Comparison of ENCODE assay signal across 14 cellular contexts in genomic region chr2:16763493-16763899, GRCh38.
DNase-seq lines count a peak whose midpoint lies in the region; ATAC-seq, FAIRE-seq and TF ChIP-seq lines count a peak whose summit lies in the region.
"Had no signal": no experiment of that assay in that cellular context is flagged by ENCODE, and none has a peak within 500 bp of the region (broad histone marks: within the 10 kb centered on the region; RNA-seq: fewer than 3 reads in every experiment).

No MANE protein-coding gene starts in this region.

- TF ChIP-seq RAD21 in K562 (CRISPR knock-in tag; conservative IDR thresholded peaks at IDR 0.05 in 1 of 2, IDR thresholded peaks at IDR 0.05 in 1 of 2): no peak

- no peak for TF ChIP-seq CTCF in Caco-2 (IDR thresholded peaks at IDR 0.05; ENCODE audit: insufficient read depth in 1 of 2, low read depth in 1 of 2, low read length in 1 of 2, severe bottlenecking in 1 of 2, unreplicated experiment in 1 of 2)
- no peak for TF ChIP-seq CTCF in K562 (IDR thresholded peaks at IDR 0.05 in 2 of 3, conservative IDR thresholded peaks at IDR 0.05 in 1 of 3; ENCODE audit: insufficient read depth in 2 of 3, low read depth in 1 of 3, low read length in 3 of 3)

- DNase-seq in Caco-2: peak; percentile 59 to 77
- DNase-seq in NCI-H226: peak; percentile 26
- DNase-seq in K562 (ENCODE audit: extremely low read depth in 1 of 4, low spot score in 3 of 4): no peak
- DNase-seq in naive thymus-derived CD4-positive, alpha-beta T cell: no peak
- no peak for DNase-seq in NK-92 (lab: John Stamatoyannopoulos, UW; ENCODE audit: unreplicated experiment)
- DNase-seq in effector memory CD8-positive, alpha-beta T cell: no peak
- DNase-seq in effector memory CD4-positive, alpha-beta T cell: no peak
- DNase-seq: activated CD8-positive, alpha-beta memory T cell treated with anti-CD3 and anti-CD28 coated beads, Interleukin-2, amount 50 U/mL, for 4 hours; activated naive CD4-positive, alpha-beta T cell treated with Interleukin-2 at 50 U/mL for 16 hours; NCI-H1092 treated with DMSO at 0.1 percent for 48 hours; NCI-H2171; stimulated activated CD4-positive, alpha-beta T cell treated with anti-CD3 and anti-CD28 coated beads, Interleukin-4, amount 100 ng/mL, for 4 hours had no signal

- H3K36me3 ChIP-seq in Caco-2 (ENCODE audit: control insufficient read depth, insufficient read depth, low read length): no peaks in the 10 kb centered on the region
- no peaks in the 10 kb centered on the region for H3K36me3 ChIP-seq in K562 (ENCODE audit: control insufficient read depth, insufficient read depth, low read length)
- no peaks in the 10 kb centered on the region for H3K36me3 ChIP-seq in naive thymus-derived CD4-positive, alpha-beta T cell (ENCODE audit: control insufficient read depth in 2 of 3, insufficient read depth in 3 of 3, low read length in 3 of 3)
- H3K36me3 ChIP-seq in effector memory CD4-positive, alpha-beta T cell (ENCODE audit: control insufficient read depth, insufficient read depth, low read length): no peaks in the 10 kb centered on the region

- WGBS in K562 (ENCODE audit: insufficient coverage, low coverage, missing lambda C conversion rate): 0% methylated on average over 4 of the region's 4 CpGs

- no peak overlapping the region for H3K9ac ChIP-seq in K562 (ENCODE audit: insufficient read depth in 1 of 2, low read depth in 2 of 2, low read length in 2 of 2)

- peaks cover 12% of the 10 kb centered on the region for H3K4me1 ChIP-seq in Caco-2
- peaks cover 0 to 6% of the 10 kb centered on the region in 2 experiments; a peak in 2 of 5 replicates for H3K4me1 ChIP-seq in K562 (replicated peaks in 1 of 2; ENCODE audit: control insufficient read depth in 2 of 2, insufficient read depth in 2 of 2, low read length in 2 of 2)
- no peaks in the 10 kb centered on the region for H3K4me1 ChIP-seq in naive thymus-derived CD4-positive, alpha-beta T cell (ENCODE audit: control insufficient read depth in 2 of 2, insufficient read depth in 2 of 2, low read length in 2 of 2)
- H3K4me1 ChIP-seq in effector memory CD4-positive, alpha-beta T cell (ENCODE audit: control insufficient read depth, insufficient read depth, low read length, poor library complexity, severe bottlenecking): no peaks in the 10 kb centered on the region

- H3K9me3 ChIP-seq in Caco-2: no peaks in the 10 kb centered on the region
- 0 out of 2 replicates have a peak, but pooled peaks cover 2% of the 10 kb centered on the region for H3K9me3 ChIP-seq in K562 (replicated peaks; ENCODE audit: control insufficient read depth, insufficient read depth, low read depth, low read length)
- H3K9me3 ChIP-seq in naive thymus-derived CD4-positive, alpha-beta T cell (ENCODE audit: control insufficient read depth in 2 of 3, low read length in 3 of 3): no peaks in the 10 kb centered on the region
- no peaks in the 10 kb centered on the region for H3K9me3 ChIP-seq in effector memory CD4-positive, alpha-beta T cell (ENCODE audit: control insufficient read depth, low read length)

- intact Hi-C loops in Caco-2 (cut with micrococcal nuclease; ENCODE audit: unreplicated experiment) (no loop called here), K562 (cut with micrococcal nuclease) (no loop called here)
- intact Hi-C loops in naive thymus-derived CD4-positive, alpha-beta T cell (cut with micrococcal nuclease): no loop called here

- FAIRE-seq in K562 (lab: Jason Lieb, UNC): no peak

- no peak overlapping the region for H3K27ac ChIP-seq in K562 (ENCODE audit: extremely low read depth, low read depth, low read length)
- H3K27ac ChIP-seq in naive thymus-derived CD4-positive, alpha-beta T cell (ENCODE audit: low read depth, low read length): no peak overlapping the region
- H3K27ac ChIP-seq in effector memory CD4-positive, alpha-beta T cell (ENCODE audit: insufficient read depth, low read length, poor library complexity, severe bottlenecking): no peak overlapping the region

- H3K27me3 ChIP-seq in Caco-2 (replicated peaks; ENCODE audit: control insufficient read depth, insufficient read depth, low read length) (no peaks in the 10 kb centered on the region), K562 (ENCODE audit: control insufficient read depth in 2 of 2, insufficient read depth in 2 of 2, low read length in 2 of 2) (peaks cover 3 to 6% of the 10 kb centered on the region in 2 experiments; a peak in 2 of 5 replicates)
- H3K27me3 ChIP-seq in naive thymus-derived CD4-positive, alpha-beta T cell (ENCODE audit: control insufficient read depth in 2 of 2, insufficient read depth in 2 of 2, low read length in 2 of 2): no peaks in the 10 kb centered on the region
- H3K27me3 ChIP-seq in effector memory CD4-positive, alpha-beta T cell (replicated peaks; ENCODE audit: control insufficient read depth, insufficient read depth, low read length, poor library complexity, severe bottlenecking): no peaks in the 10 kb centered on the region

- TF ChIP-seq EP300 in K562 (IDR thresholded peaks at IDR 0.05; ENCODE audit: low read length): no peak

- CTCF ChIA-PET in Caco-2 (lab: Charles Lee): interaction anchor here (1.2 kb wide), 1 partner anchor 150 kb away, joined by 4 read pairs; no protein-coding TSS in a partner anchor
- CTCF ChIA-PET in K562 (lab: Yijun Ruan, JAX; ENCODE audit: low intra/inter-chr PET ratio): no interaction called here
- CTCF ChIA-PET in naive thymus-derived CD4-positive, alpha-beta T cell (lab: Charles Lee): no interaction called here

- in situ Hi-C loops in K562 (cut with MboI): loop anchor here (25.0 kb wide), 1 partner anchor 826 kb away; the partner anchor contains the start of gene MYCN

- H3K4me3 Mint-ChIP-seq in Caco-2 (ENCODE audit: unreplicated experiment): peak overlapping the region; percentile 29
- no peak overlapping the region for H3K4me3 Mint-ChIP-seq in naive thymus-derived CD4-positive, alpha-beta T cell
- no peak overlapping the region for H3K4me3 Mint-ChIP-seq in effector memory CD8-positive, alpha-beta T cell
- H3K4me3 Mint-ChIP-seq: neural crest cell had no signal

- TF ChIP-seq POLR2A in K562 (conservative IDR thresholded peaks at IDR 0.05): no peak

- ATAC-seq in K562: no peak
- ATAC-seq in naive thymus-derived CD4-positive, alpha-beta T cell: peak; percentile 36
- no peak for ATAC-seq in GM21390 (IDR thresholded peaks at IDR 0.05; ENCODE audit: unreplicated experiment)
- no peak for ATAC-seq in effector memory CD8-positive, alpha-beta T cell (replicated peaks)

- no peaks in the 10 kb centered on the region for H4K20me1 ChIP-seq in K562 (replicated peaks; ENCODE audit: control insufficient read depth, insufficient read depth, low read length)

- H3K79me2 ChIP-seq in K562 (ENCODE audit: control insufficient read depth, insufficient read depth, low read length): no peaks in the 10 kb centered on the region

- H3K27ac Mint-ChIP-seq in Caco-2 (ENCODE audit: unreplicated experiment): peak overlapping the region; percentile 60
- no peak overlapping the region for H3K27ac Mint-ChIP-seq in naive thymus-derived CD4-positive, alpha-beta T cell
- H3K27ac Mint-ChIP-seq in effector memory CD8-positive, alpha-beta T cell: no peak overlapping the region

- POLR2A ChIA-PET in Caco-2 (lab: Charles Lee): no interaction called here
- POLR2A ChIA-PET in K562 (lab: Yijun Ruan, JAX): interaction anchor here (0.8 to 1.0 kb wide), 2 partner anchors 13 to 28 kb away, joined by 3 to 5 read pairs; no protein-coding TSS in a partner anchor
- POLR2A ChIA-PET in naive thymus-derived CD4-positive, alpha-beta T cell (lab: Charles Lee): no interaction called here

- H3K36me3 Mint-ChIP-seq in Caco-2 (ENCODE audit: insufficient read depth, unreplicated experiment): peaks cover 4% of the 10 kb centered on the region
- H3K36me3 Mint-ChIP-seq in naive thymus-derived CD4-positive, alpha-beta T cell: no peaks in the 10 kb centered on the region
- no peaks in the 10 kb centered on the region for H3K36me3 Mint-ChIP-seq in effector memory CD8-positive, alpha-beta T cell (ENCODE audit: insufficient read depth)

- H3K4me3 ChIP-seq in Caco-2 (ENCODE audit: low read depth, low read length) (no peak overlapping the region), K562 (no peak overlapping the region)
- no peak overlapping the region for H3K4me3 ChIP-seq in naive thymus-derived CD4-positive, alpha-beta T cell (ENCODE audit: low read length)
- no peak overlapping the region for H3K4me3 ChIP-seq in effector memory CD4-positive, alpha-beta T cell (ENCODE audit: insufficient read depth, low read depth, low read length, poor library complexity, severe bottlenecking)

- H3K4me2 ChIP-seq in K562 (ENCODE audit: insufficient read depth, low read length): no peak overlapping the region

- peaks cover 15% of the 10 kb centered on the region for H3K4me1 Mint-ChIP-seq in Caco-2 (ENCODE audit: low read depth, unreplicated experiment)
- H3K4me1 Mint-ChIP-seq in naive thymus-derived CD4-positive, alpha-beta T cell: peaks cover 0 to 2% (median 0%) of the 10 kb centered on the region in 7 donors
- H3K4me1 Mint-ChIP-seq in effector memory CD8-positive, alpha-beta T cell (ENCODE audit: low read depth in 2 of 2): peaks cover 0 to 4% of the 10 kb centered on the region in 2 donors
- H3K4me1 Mint-ChIP-seq: neural crest cell had no signal

- H3K27me3 Mint-ChIP-seq in Caco-2 (ENCODE audit: insufficient read depth, unreplicated experiment): peaks cover 3% of the 10 kb centered on the region
- H3K27me3 Mint-ChIP-seq in naive thymus-derived CD4-positive, alpha-beta T cell: peaks cover 5 to 16% (median 10%) of the 10 kb centered on the region in 5 donors
- peaks cover 0 to 10% of the 10 kb centered on the region in 2 donors for H3K27me3 Mint-ChIP-seq in effector memory CD8-positive, alpha-beta T cell

- no TSS peak for BruUV-seq in Caco-2 (replicated peaks; lab: Mats Ljungman, UMichigan)
- BruUV-seq in K562 (replicated peaks; lab: Mats Ljungman, UMichigan): no TSS peak

- no peak overlapping the region for H2AFZ ChIP-seq in K562 (ENCODE audit: low read depth, low read length)

- H3K9me1 ChIP-seq in K562 (ENCODE audit: control insufficient read depth, insufficient read depth, low read length): no peaks in the 10 kb centered on the region

- no peaks in the 10 kb centered on the region for H3K9me3 Mint-ChIP-seq in Caco-2 (ENCODE audit: unreplicated experiment)
- peaks cover 0 to 7% (median 0%) of the 10 kb centered on the region in 11 donors for H3K9me3 Mint-ChIP-seq in naive thymus-derived CD4-positive, alpha-beta T cell
- H3K9me3 Mint-ChIP-seq in effector memory CD8-positive, alpha-beta T cell: no peaks in the 10 kb centered on the region
- H3K9me3 Mint-ChIP-seq: neural crest cell had no signal

TF ChIP-seq in K562, 482 proteins besides CTCF, POLR2A, EP300 and RAD21:
- no peak for TF ChIP-seq HMGN3 (IDR thresholded peaks at IDR 0.05; ENCODE audit: borderline replicate concordance, extremely low read depth, insufficient read length, low read depth, low read length)
- no peak for TF ChIP-seq ZNF184 (CRISPR knock-in tag; IDR thresholded peaks at IDR 0.05)
- TF ChIP-seq CEBPB (tag; IDR thresholded peaks at IDR 0.05): peak; percentile 67; the same call in 1 of the 2 replicates
- TF ChIP-seq CEBPG (CRISPR knock-in tag; IDR thresholded peaks at IDR 0.05): no peak
- TF ChIP-seq CEBPG (tag; conservative IDR thresholded peaks at IDR 0.05 in 1 of 2, IDR thresholded peaks at IDR 0.05 in 1 of 2): peak; percentile 57 to 66; a peak in 3 of 4 replicates

Comparison
In these comparisons a context has a peak if more than half of its experiments do, and no peak if none do; other contexts are left out.
1. DNase-seq: peak in Caco-2 (2 of 2) and NCI-H226 (single experiment); none in K562 (0 of 4), naive thymus-derived CD4-positive, alpha-beta T cell (0 of 9), NK-92 (single experiment), effector memory CD8-positive, alpha-beta T cell (0 of 3) and effector memory CD4-positive, alpha-beta T cell (0 of 3).